Comparison of ENCODE assay signal across 1 cellular context in genomic region chr1:32249831-32250525, GRCh38.
A peak's percentile ranks its signal among the peaks of the same experiment; 100 is the strongest.
TF ChIP-seq lines count a peak whose summit lies in the region.

No MANE protein-coding gene starts in this region.

TF ChIP-seq in HepG2, 621 proteins besides CTCF, POLR2A, EP300 and RAD21 (continued from another document):
- TF ChIP-seq ATF6 (CRISPR knock-in tag; conservative IDR thresholded peaks at IDR 0.05) (no peak), HNF1B (CRISPR knock-in tag; IDR thresholded peaks at IDR 0.05) (peak; percentile 72), ZNF350 (CRISPR knock-in tag; IDR thresholded peaks at IDR 0.05; ENCODE audit: borderline replicate concordance, low read depth) (peak; percentile 79; the same call in 1 of the 2 replicates), MEIS2 (CRISPR knock-in tag; IDR thresholded peaks at IDR 0.05) (no peak), SCMH1 (CRISPR knock-in tag; IDR thresholded peaks at IDR 0.05; ENCODE audit: borderline replicate concordance) (no peak), KLF12 (CRISPR knock-in tag; IDR thresholded peaks at IDR 0.05; ENCODE audit: borderline replicate concordance) (no peak), MED13 (CRISPR knock-in tag; IDR thresholded peaks at IDR 0.05) (0 out of 2 replicates have a peak, but pooled peaks have one; percentile 54), MAFF (IDR thresholded peaks at IDR 0.05; ENCODE audit: low read depth, low read length) (no peak), HDAC1 (CRISPR knock-in tag; IDR thresholded peaks at IDR 0.05) (peak; percentile 98), GMEB2 (CRISPR knock-in tag; IDR thresholded peaks at IDR 0.05; ENCODE audit: low read depth) (no peak), U2AF2 (IDR thresholded peaks at IDR 0.05; ENCODE audit: low read depth, low read length) (no peak), ZNF619 (CRISPR knock-in tag; IDR thresholded peaks at IDR 0.05) (no peak), ZNF687 (CRISPR knock-in tag; IDR thresholded peaks at IDR 0.05) (peak; percentile 94), ZC3H4 (CRISPR knock-in tag; IDR thresholded peaks at IDR 0.05; ENCODE audit: borderline replicate concordance) (no peak), NFE2 (CRISPR knock-in tag; IDR thresholded peaks at IDR 0.05) (no peak), ZNF652 (CRISPR knock-in tag; IDR thresholded peaks at IDR 0.05; ENCODE audit: borderline replicate concordance, low read depth) (peak; percentile 43; the same call in 1 of the 2 replicates), SP2 (CRISPR knock-in tag; IDR thresholded peaks at IDR 0.05) (no peak; the same call in 1 of the 2 replicates), ZNF382 (CRISPR knock-in tag; IDR thresholded peaks at IDR 0.05; ENCODE audit: borderline replicate concordance) (no peak), ASH2L (IDR thresholded peaks at IDR 0.05; ENCODE audit: insufficient read length, low read depth, low read length) (peak; percentile 88), FOXK2 (IDR thresholded peaks at IDR 0.05) (no peak), ZBED4 (CRISPR knock-in tag; IDR thresholded peaks at IDR 0.05; ENCODE audit: borderline replicate concordance) (no peak), ZNF776 (CRISPR knock-in tag; IDR thresholded peaks at IDR 0.05) (no peak; the same call in 1 of the 2 replicates)
